24 cellular contexts compared by ENCODE assay signal in genomic region chr22:38295339-38295738, GRCh38. TPM values are rescaled to one million over a fixed set of nuclear protein-coding genes. Genes with fewer than 3 reads are reported as not detected.
A peak's percentile ranks its signal among the peaks of the same experiment; 100 is the strongest.
DNase-seq lines count a peak whose midpoint lies in the region; ATAC-seq and TF ChIP-seq lines count a peak whose summit lies in the region.
"Had no signal": no experiment of that assay in that cellular context is flagged by ENCODE, and none has a peak within 500 bp of the region (broad histone marks: within the 10 kb centered on the region; RNA-seq: fewer than 3 reads in every experiment).

No MANE protein-coding gene starts in this region.

- no peak for DNase-seq in Calu3
- DNase-seq in RWPE1 (ENCODE audit: low spot score): no peak
- no peak for DNase-seq in dorsolateral prefrontal cortex
- no peak for DNase-seq in gastrocnemius medialis
- no peak for DNase-seq in CD8-positive, alpha-beta T cell
- DNase-seq in GOT3 (lab: John Stamatoyannopoulos, UW): no peak
- DNase-seq in HAP-1 (ENCODE audit: low spot score in 2 of 2): no peak
- DNase-seq: activated CD4-positive, alpha-beta T cell treated with anti-CD3 and anti-CD28 coated beads, Interleukin-2, amount 10 ng/mL, durations not matched to agents 7 days and 5 days; activated effector memory CD4-positive, alpha-beta T cell treated with anti-CD3 and anti-CD28 coated beads, Interleukin-2, amount 50 U/mL, for 16 hours; activated naive CD8-positive, alpha-beta T cell treated with anti-CD3 and anti-CD28 coated beads, Interleukin-2, amount 50 U/mL, for 24 hours; activated T-cell treated with anti-CD3 and anti-CD28 coated beads, Interleukin-2, amount 50 U/mL, for 24 hours; DMS153; IMR-90; left colon; NCI-H1436 treated with DMSO at 0.1 percent for 48 hours; NCI-H2107; NCI-H345; NCI-H82; stimulated activated naive CD4-positive, alpha-beta T cell had no signal

- TF ChIP-seq POLR2A in gastrocnemius medialis (IDR thresholded peaks at IDR 0.05): no peak

- no peaks in the 10 kb centered on the region for H3K4me1 Mint-ChIP-seq in Calu3 (ENCODE audit: low read depth, unreplicated experiment)
- no peaks in the 10 kb centered on the region for H3K4me1 Mint-ChIP-seq in CD8-positive, alpha-beta T cell (ENCODE audit: low read depth)
- H3K4me1 Mint-ChIP-seq: activated CD4-positive, alpha-beta T cell treated with anti-CD3 and anti-CD28 coated beads, Interleukin-2, amount 10 ng/mL, durations not matched to agents 7 days and 5 days; activated naive CD8-positive, alpha-beta T cell treated with anti-CD3 and anti-CD28 coated beads, Interleukin-2, amount 50 U/mL, for 24 hours had no signal

- H3K27ac ChIP-seq in RWPE1 (peak overlapping the region; percentile 98), dorsolateral prefrontal cortex (peak overlapping the region in 37 of 59 donors; percentile 5 to 78 (median 55)), gastrocnemius medialis (peak overlapping the region; percentile 17 to 72 (median 70))
- no peak overlapping the region for H3K27ac ChIP-seq in CD8-positive, alpha-beta T cell (ENCODE audit: low read depth, low read length)
- H3K27ac ChIP-seq: SJSA1 had no signal

- H3K4me3 Mint-ChIP-seq in Calu3 (ENCODE audit: low read depth, unreplicated experiment): no peak overlapping the region
- H3K4me3 Mint-ChIP-seq in CD8-positive, alpha-beta T cell: no peak overlapping the region
- H3K4me3 Mint-ChIP-seq: activated CD4-positive, alpha-beta T cell treated with anti-CD3 and anti-CD28 coated beads, Interleukin-2, amount 10 ng/mL, durations not matched to agents 7 days and 5 days; activated naive CD8-positive, alpha-beta T cell treated with anti-CD3 and anti-CD28 coated beads, Interleukin-2, amount 50 U/mL, for 24 hours; activated T-cell treated with anti-CD3 and anti-CD28 coated beads, Interleukin-2, amount 50 U/mL, for 24 hours; natural killer cell treated with Interleukin-12 subunit alpha and Interleukin-12 subunit beta and Interleukin-15 and Interleukin-18, amount 100 ng/mL, for 72 hours; WTC11 had no signal

- peak overlapping the region; percentile 57 for H3K27ac Mint-ChIP-seq in Calu3 (ENCODE audit: unreplicated experiment)
- H3K27ac Mint-ChIP-seq in CD8-positive, alpha-beta T cell: no peak overlapping the region
- H3K27ac Mint-ChIP-seq: activated CD4-positive, alpha-beta T cell treated with anti-CD3 and anti-CD28 coated beads, Interleukin-2, amount 10 ng/mL, durations not matched to agents 7 days and 5 days; activated naive CD8-positive, alpha-beta T cell treated with anti-CD3 and anti-CD28 coated beads, Interleukin-2, amount 50 U/mL, for 24 hours; natural killer cell treated with Interleukin-12 subunit alpha and Interleukin-12 subunit beta and Interleukin-15 and Interleukin-18, amount 100 ng/mL, for 72 hours had no signal

- BruUV-seq in Calu3 (replicated peaks; lab: Mats Ljungman, UMichigan): no TSS peak

- H3K4me3 ChIP-seq in dorsolateral prefrontal cortex (no peak overlapping the region), gastrocnemius medialis (no peak overlapping the region), HAP-1 (no peak overlapping the region)
- no peak overlapping the region for H3K4me3 ChIP-seq in CD8-positive, alpha-beta T cell (ENCODE audit: low read depth, low read length)
- H3K4me3 ChIP-seq: SJSA1, thoracic aorta had no signal

- H3K27me3 Mint-ChIP-seq in Calu3 (ENCODE audit: unreplicated experiment): no peaks in the 10 kb centered on the region
- no peaks in the 10 kb centered on the region for H3K27me3 Mint-ChIP-seq in CD8-positive, alpha-beta T cell (ENCODE audit: low read depth)
- H3K27me3 Mint-ChIP-seq: activated CD4-positive, alpha-beta T cell treated with anti-CD3 and anti-CD28 coated beads, Interleukin-2, amount 10 ng/mL, durations not matched to agents 7 days and 5 days; activated naive CD8-positive, alpha-beta T cell treated with anti-CD3 and anti-CD28 coated beads, Interleukin-2, amount 50 U/mL, for 24 hours; activated T-cell treated with anti-CD3 and anti-CD28 coated beads, Interleukin-2, amount 50 U/mL, for 24 hours; natural killer cell treated with Interleukin-12 subunit alpha and Interleukin-12 subunit beta and Interleukin-15 and Interleukin-18, amount 100 ng/mL, for 72 hours had no signal

- H3K27me3 ChIP-seq in dorsolateral prefrontal cortex (no peaks in the 10 kb centered on the region), gastrocnemius medialis (no peaks in the 10 kb centered on the region), HAP-1 (ENCODE audit: low read depth) (no peaks in the 10 kb centered on the region)
- H3K27me3 ChIP-seq in CD8-positive, alpha-beta T cell (ENCODE audit: insufficient read depth, low read length): no peaks in the 10 kb centered on the region
- H3K27me3 ChIP-seq: SJSA1 had no signal

- CTCF ChIA-PET in Calu3 (lab: Charles Lee): interaction anchor here (0.7 kb wide), 1 partner anchor 9 kb away, joined by 3 read pairs; no protein-coding TSS in a partner anchor
- CTCF ChIA-PET in RWPE1 (lab: Yijun Ruan, JAX): no interaction called here
- CTCF ChIA-PET in CD8-positive, alpha-beta T cell (lab: Charles Lee): no interaction called here

- in situ Hi-C loops in gastrocnemius medialis (cut with MboI; ENCODE audit: low sequenced_read_pairs in 4 of 4) (no loop called here), HAP-1 (cut with MboI; ENCODE audit: low sequenced_read_pairs) (no loop called here)

- no peaks in the 10 kb centered on the region for H3K9me3 ChIP-seq in gastrocnemius medialis
- no peaks in the 10 kb centered on the region for H3K9me3 ChIP-seq in CD8-positive, alpha-beta T cell (ENCODE audit: low read length)
- no peaks in the 10 kb centered on the region for H3K9me3 ChIP-seq in HAP-1
- H3K9me3 ChIP-seq: SJSA1, thoracic aorta had no signal

- TF ChIP-seq CTCF in Calu3 (IDR thresholded peaks at IDR 0.05; ENCODE audit: unreplicated experiment) (no peak), RWPE1 (conservative IDR thresholded peaks at IDR 0.05; ENCODE audit: low read depth) (no peak), dorsolateral prefrontal cortex (IDR thresholded peaks at IDR 0.05 in 54 of 56, conservative IDR thresholded peaks at IDR 0.05 in 2 of 56; ENCODE audit: low read depth in 1 of 56, partially characterized antibody in 56 of 56) (no peak), gastrocnemius medialis (IDR thresholded peaks at IDR 0.05 in 4 of 5, conservative IDR thresholded peaks at IDR 0.05 in 1 of 5) (no peak)
- TF ChIP-seq CTCF in CD8-positive, alpha-beta T cell (IDR thresholded peaks at IDR 0.05): no peak

- ATAC-seq in gastrocnemius medialis: no peak
- ATAC-seq in CD8-positive, alpha-beta T cell: no peak
- no peak for ATAC-seq in GM21360 (IDR thresholded peaks at IDR 0.05; ENCODE audit: unreplicated experiment)
- ATAC-seq: activated naive CD8-positive, alpha-beta T cell treated with anti-CD3 and anti-CD28 coated beads, Interleukin-2, amount 50 U/mL, for 24 hours; left colon; natural killer cell treated with Interleukin-12 subunit alpha and Interleukin-12 subunit beta and Interleukin-15 and Interleukin-18, amount 100 ng/mL, for 72 hours; WTC11 had no signal

- no peaks in the 10 kb centered on the region for H3K9me3 Mint-ChIP-seq in Calu3 (ENCODE audit: low read depth, unreplicated experiment)
- H3K9me3 Mint-ChIP-seq in CD8-positive, alpha-beta T cell: no peaks in the 10 kb centered on the region
- H3K9me3 Mint-ChIP-seq: activated CD4-positive, alpha-beta T cell treated with anti-CD3 and anti-CD28 coated beads, Interleukin-2, amount 10 ng/mL, durations not matched to agents 7 days and 5 days; activated naive CD8-positive, alpha-beta T cell treated with anti-CD3 and anti-CD28 coated beads, Interleukin-2, amount 50 U/mL, for 24 hours; activated T-cell treated with anti-CD3 and anti-CD28 coated beads, Interleukin-2, amount 50 U/mL, for 24 hours; natural killer cell treated with Interleukin-12 subunit alpha and Interleukin-12 subunit beta and Interleukin-15 and Interleukin-18, amount 100 ng/mL, for 72 hours; WTC11 had no signal

- H3K36me3 ChIP-seq in gastrocnemius medialis (peaks cover 0 to 85% of the 10 kb centered on the region in 2 donors), HAP-1 (replicated peaks) (peaks cover 92% of the 10 kb centered on the region)
- H3K36me3 ChIP-seq in CD8-positive, alpha-beta T cell (ENCODE audit: insufficient read depth, low read length): peaks cover 29% of the 10 kb centered on the region

- POLR2A ChIA-PET in RWPE1 (lab: Yijun Ruan, JAX; ENCODE audit: low non-redundant PET): interaction anchor here (0.5 kb wide), 1 partner anchor 233 kb away, joined by 3 read pairs; no protein-coding TSS in a partner anchor
- POLR2A ChIA-PET in CD8-positive, alpha-beta T cell (lab: Charles Lee): no interaction called here

- H3K4me1 ChIP-seq in gastrocnemius medialis (peaks cover 17 to 22% of the 10 kb centered on the region in 2 donors), HAP-1 (no peaks in the 10 kb centered on the region)
- no peaks in the 10 kb centered on the region for H3K4me1 ChIP-seq in CD8-positive, alpha-beta T cell (ENCODE audit: insufficient read depth, low read length)

- H3K36me3 Mint-ChIP-seq in Calu3 (ENCODE audit: insufficient read depth, unreplicated experiment): peaks cover 81% of the 10 kb centered on the region
- peaks cover 69% of the 10 kb centered on the region for H3K36me3 Mint-ChIP-seq in CD8-positive, alpha-beta T cell
- H3K36me3 Mint-ChIP-seq: natural killer cell treated with Interleukin-12 subunit alpha and Interleukin-12 subunit beta and Interleukin-15 and Interleukin-18, amount 100 ng/mL, for 72 hours had no signal

- intact Hi-C loops in Calu3 (cut with micrococcal nuclease; ENCODE audit: unreplicated experiment): no loop called here
- intact Hi-C loops in dorsolateral prefrontal cortex (cut with DNase I): no loop called here
- intact Hi-C loops in gastrocnemius medialis (cut with DNase I; ENCODE audit: low total_unique reads): loop anchor here (5.0 kb wide), 1 partner anchor 57 kb away; no protein-coding TSS in a partner anchor
- intact Hi-C loops in CD8-positive, alpha-beta T cell (cut with DNase I, micrococcal nuclease): loop anchor here in 1 of 2 experiments (5.0 kb wide), 1 partner anchor 277 kb away; the partner anchor contains the start of gene DMC1

RNA-seq across cellular contexts. Expression of gene CSNK1E, which starts 21.9 kb away (rescaled TPM):
- 172 and 178 TPM in 2 replicates for total RNA-seq in Calu3 (2022)
- 100 to 1,000 TPM; 150 to 281 (median 197) TPM for total RNA-seq in dorsolateral prefrontal cortex
- total RNA-seq in gastrocnemius medialis: 10 to 100 TPM; 29.8 to 66.3 (median 40.3) TPM
- 100 to 1,000 TPM; 172 to 178 TPM for total RNA-seq in CD8-positive, alpha-beta T cell

RNA-seq across cellular contexts. Expression of gene TMEM184B, which starts 22.5 kb away (rescaled TPM):
- total RNA-seq in Calu3 (2022) (113 and 114 TPM in 2 replicates), dorsolateral prefrontal cortex (100 to 1,000 TPM in 119 of 120 experiments, 10 to 100 TPM in 1; 99.7 to 274 (median 141) TPM), gastrocnemius medialis (10 to 100 TPM; 25.4 to 40.7 (median 31.2) TPM)
- 10 to 100 TPM; 53.0 TPM for total RNA-seq in CD8-positive, alpha-beta T cell
